ENCODE assay signal across 25 cellular contexts in genomic region chr12:81888341-81888740, GRCh38.
DNase-seq lines count a peak whose midpoint lies in the region; ATAC-seq and TF ChIP-seq lines count a peak whose summit lies in the region.
"Had no signal": no experiment of that assay in that cellular context is flagged by ENCODE, and none has a peak within 500 bp of the region (broad histone marks: within the 10 kb centered on the region; RNA-seq: fewer than 3 reads in every experiment).

No MANE protein-coding gene starts in this region.

- no peaks in the 10 kb centered on the region for H3K79me2 ChIP-seq in mesendoderm (ENCODE audit: control insufficient read depth, insufficient read depth, low read length)

- CTCF ChIA-PET in activated CD4-positive, alpha-beta T cell treated with anti-CD3 and anti-CD28 coated beads for 36 hours (lab: Charles Lee) = no interaction called here

- H3K27me3 ChIP-seq in endodermal cell (ENCODE audit: control insufficient read depth, insufficient read depth, low read length, poor library complexity, severe bottlenecking) = no peaks in the 10 kb centered on the region
- no peaks in the 10 kb centered on the region for H3K27me3 ChIP-seq in mesendoderm (ENCODE audit: insufficient read depth, low read length, poor library complexity)
- H3K27me3 ChIP-seq: body of pancreas, spleen had no signal

- intact Hi-C loops in activated CD4-positive, alpha-beta T cell treated with anti-CD3 and anti-CD28 coated beads for 36 hours (cut with DNase I, micrococcal nuclease) = no loop called here

- H3K36me3 ChIP-seq in endodermal cell (ENCODE audit: control insufficient read depth, insufficient read depth, low read length) (no peaks in the 10 kb centered on the region), mesendoderm (ENCODE audit: control insufficient read depth, insufficient read depth, low read length) (no peaks in the 10 kb centered on the region)
- H3K36me3 ChIP-seq: spleen, WERI-Rb-1 had no signal

- H3K27ac Mint-ChIP-seq in endodermal cell = peak overlapping the region; percentile 83
- H3K27ac Mint-ChIP-seq in activated CD4-positive, alpha-beta T cell treated with anti-CD3 and anti-CD28 coated beads for 36 hours = no peak overlapping the region
- H3K27ac Mint-ChIP-seq: activated CD4-positive, alpha-beta memory T cell treated with anti-CD3 and anti-CD28 coated beads for 36 hours; activated naive CD4-positive, alpha-beta T cell treated with anti-CD3 and anti-CD28 coated beads, Interleukin-2, amount 10 ng/mL, durations not matched to agents 7 days and 5 days; CD4-positive, CD25-positive, alpha-beta regulatory T cell; dendritic cell treated with granulocyte-macrophage colony-stimulating factor and Interleukin-4, amounts not matched to agents 40 ng/mL and 50 ng/mL, for 4 days; immature natural killer cell; natural killer cell treated with Interleukin-12 subunit alpha and Interleukin-12 subunit beta and Interleukin-15 and Interleukin-18, amount 100 ng/mL, for 72 hours; T-helper 17 cell had no signal

- ATAC-seq in GM21529 (IDR thresholded peaks at IDR 0.05; ENCODE audit: unreplicated experiment) (no peak), GM18858 (IDR thresholded peaks at IDR 0.05; ENCODE audit: unreplicated experiment) (no peak), HG03097 (IDR thresholded peaks at IDR 0.05; ENCODE audit: low FRiP score, unreplicated experiment) (no peak)
- no peak for ATAC-seq in activated CD4-positive, alpha-beta T cell treated with anti-CD3 and anti-CD28 coated beads for 36 hours
- ATAC-seq: body of pancreas; natural killer cell treated with Interleukin-12 subunit alpha and Interleukin-12 subunit beta and Interleukin-15 and Interleukin-18, amount 100 ng/mL, for 72 hours; T-helper 17 cell had no signal

- H3K9me3 ChIP-seq in endodermal cell (ENCODE audit: control insufficient read depth, low read length) = peaks cover 22% of the 10 kb centered on the region
- H3K9me3 ChIP-seq: body of pancreas had no signal

- H3K79me1 ChIP-seq in mesendoderm (ENCODE audit: low read length) = no peaks in the 10 kb centered on the region

- peaks cover 8% of the 10 kb centered on the region for H3K36me3 Mint-ChIP-seq in endodermal cell (ENCODE audit: low read depth)
- no peaks in the 10 kb centered on the region for H3K36me3 Mint-ChIP-seq in activated CD4-positive, alpha-beta T cell treated with anti-CD3 and anti-CD28 coated beads for 36 hours (ENCODE audit: low read depth)
- H3K36me3 Mint-ChIP-seq: activated CD4-positive, alpha-beta memory T cell treated with anti-CD3 and anti-CD28 coated beads for 36 hours; activated naive CD4-positive, alpha-beta T cell treated with anti-CD3 and anti-CD28 coated beads, Interleukin-2, amount 10 ng/mL, durations not matched to agents 7 days and 5 days; CD4-positive, CD25-positive, alpha-beta regulatory T cell; immature natural killer cell; natural killer cell treated with Interleukin-12 subunit alpha and Interleukin-12 subunit beta and Interleukin-15 and Interleukin-18, amount 100 ng/mL, for 72 hours had no signal

- H3K18ac ChIP-seq in mesendoderm (ENCODE audit: low read length) = no peak overlapping the region

- no peak overlapping the region for H3K4ac ChIP-seq in mesendoderm (ENCODE audit: low read depth, low read length)

- H4K8ac ChIP-seq in mesendoderm (ENCODE audit: low read depth, low read length) = no peak overlapping the region

- peak; percentile 35 for DNase-seq in AG08395 (ENCODE audit: low spot score)
- DNase-seq in M059J (ENCODE audit: low read depth) = peak; percentile 27
- no peak for DNase-seq in endodermal cell
- DNase-seq in mesendoderm = peak; percentile 45
- no peak for DNase-seq in activated CD4-positive, alpha-beta T cell treated with anti-CD3 and anti-CD28 coated beads for 36 hours
- DNase-seq: activated CD4-positive, alpha-beta memory T cell treated with anti-CD3 and anti-CD28 coated beads for 36 hours; activated naive CD4-positive, alpha-beta T cell treated with anti-CD3 and anti-CD28 coated beads, Interleukin-2, amount 10 ng/mL, durations not matched to agents 7 days and 5 days; activated T-cell treated with anti-CD3 and anti-CD28 coated beads, Interleukin-2, amount 50 U/mL, for 1 hour; body of pancreas; CD4-positive, CD25-positive, alpha-beta regulatory T cell; DMS79 treated with DMSO at 0.1 percent for 48 hours; glutamatergic neuron; H7; immature natural killer cell; Karpas-422; SIG-M5; spleen; T-helper 17 cell had no signal

- no peak overlapping the region for H2AK5ac ChIP-seq in mesendoderm (ENCODE audit: low read length)

- no peak overlapping the region for H3K23ac ChIP-seq in mesendoderm (ENCODE audit: low read length)

- H3K9me3 Mint-ChIP-seq in endodermal cell = peaks cover 21% of the 10 kb centered on the region
- H3K9me3 Mint-ChIP-seq in activated CD4-positive, alpha-beta T cell treated with anti-CD3 and anti-CD28 coated beads for 36 hours (ENCODE audit: low read depth) = peaks cover 1% of the 10 kb centered on the region
- H3K9me3 Mint-ChIP-seq: activated CD4-positive, alpha-beta memory T cell treated with anti-CD3 and anti-CD28 coated beads for 36 hours; natural killer cell treated with Interleukin-12 subunit alpha and Interleukin-12 subunit beta and Interleukin-15 and Interleukin-18, amount 100 ng/mL, for 72 hours had no signal

- H4K5ac ChIP-seq in mesendoderm (ENCODE audit: low read length) = no peak overlapping the region

- no peak overlapping the region for H3K4me3 Mint-ChIP-seq in endodermal cell
- no peak overlapping the region for H3K4me3 Mint-ChIP-seq in activated CD4-positive, alpha-beta T cell treated with anti-CD3 and anti-CD28 coated beads for 36 hours
- H3K4me3 Mint-ChIP-seq: activated CD4-positive, alpha-beta memory T cell treated with anti-CD3 and anti-CD28 coated beads for 36 hours; activated naive CD4-positive, alpha-beta T cell treated with anti-CD3 and anti-CD28 coated beads, Interleukin-2, amount 10 ng/mL, durations not matched to agents 7 days and 5 days; CD4-positive, CD25-positive, alpha-beta regulatory T cell; dendritic cell treated with granulocyte-macrophage colony-stimulating factor and Interleukin-4, amounts not matched to agents 40 ng/mL and 50 ng/mL, for 4 days; immature natural killer cell; natural killer cell treated with Interleukin-12 subunit alpha and Interleukin-12 subunit beta and Interleukin-15 and Interleukin-18, amount 100 ng/mL, for 72 hours; T-helper 17 cell had no signal

- H3K4me3 ChIP-seq in endodermal cell (ENCODE audit: low read length) (no peak overlapping the region), mesendoderm (ENCODE audit: low read length) (no peak overlapping the region)
- H3K4me3 ChIP-seq: body of pancreas, spleen had no signal

- TF ChIP-seq CTCF in endodermal cell (conservative IDR thresholded peaks at IDR 0.05) = no peak

- POLR2A ChIA-PET in activated CD4-positive, alpha-beta T cell treated with anti-CD3 and anti-CD28 coated beads for 36 hours (lab: Charles Lee) = no interaction called here

- no peak overlapping the region for H2BK15ac ChIP-seq in mesendoderm (replicated peaks; ENCODE audit: low read depth)

- peaks cover 5% of the 10 kb centered on the region for H3K4me1 ChIP-seq in endodermal cell (ENCODE audit: control insufficient read depth, insufficient read depth, low read length)
- no peaks in the 10 kb centered on the region for H3K4me1 ChIP-seq in mesendoderm (ENCODE audit: control insufficient read depth, low read depth, low read length)
- H3K4me1 ChIP-seq: body of pancreas, spleen had no signal

- H3K4me2 ChIP-seq in mesendoderm (ENCODE audit: low read length) = no peak overlapping the region

- peaks cover 32% of the 10 kb centered on the region for H3K4me1 Mint-ChIP-seq in endodermal cell
- H3K4me1 Mint-ChIP-seq in activated CD4-positive, alpha-beta T cell treated with anti-CD3 and anti-CD28 coated beads for 36 hours = no peaks in the 10 kb centered on the region
- H3K4me1 Mint-ChIP-seq: activated naive CD4-positive, alpha-beta T cell treated with anti-CD3 and anti-CD28 coated beads, Interleukin-2, amount 10 ng/mL, durations not matched to agents 7 days and 5 days; CD4-positive, CD25-positive, alpha-beta regulatory T cell; immature natural killer cell; T-helper 17 cell had no signal

- H3K9ac ChIP-seq in endodermal cell (ENCODE audit: extremely low read depth, low read length, poor library complexity, severe bottlenecking) (no peak overlapping the region), mesendoderm (ENCODE audit: low read length) (no peak overlapping the region)

- no peaks in the 10 kb centered on the region for H3K27me3 Mint-ChIP-seq in endodermal cell (ENCODE audit: insufficient read depth)
- H3K27me3 Mint-ChIP-seq in activated CD4-positive, alpha-beta T cell treated with anti-CD3 and anti-CD28 coated beads for 36 hours = no peaks in the 10 kb centered on the region
- H3K27me3 Mint-ChIP-seq: activated CD4-positive, alpha-beta memory T cell treated with anti-CD3 and anti-CD28 coated beads for 36 hours; activated naive CD4-positive, alpha-beta T cell treated with anti-CD3 and anti-CD28 coated beads, Interleukin-2, amount 10 ng/mL, durations not matched to agents 7 days and 5 days; CD4-positive, CD25-positive, alpha-beta regulatory T cell; T-helper 17 cell had no signal

- no peak overlapping the region for H2BK120ac ChIP-seq in mesendoderm (ENCODE audit: low read depth, low read length)

- H3K56ac ChIP-seq in mesendoderm (ENCODE audit: low read length) = no peak overlapping the region

- no peak overlapping the region for H3K27ac ChIP-seq in endodermal cell (ENCODE audit: low read depth, low read length)
- no peak overlapping the region for H3K27ac ChIP-seq in mesendoderm (ENCODE audit: low read depth, low read length)
- H3K27ac ChIP-seq: body of pancreas, epithelial cell of prostate, spleen, WERI-Rb-1 had no signal

- H2BK5ac ChIP-seq in mesendoderm (ENCODE audit: low read length) = no peak overlapping the region

Comparison
In these comparisons a context has a peak if more than half of its experiments do, and no peak if none do; other contexts are left out.
1. DNase-seq: peak in AG08395 (single experiment), M059J (single experiment) and mesendoderm (single experiment); none in endodermal cell (single experiment) and activated CD4-positive, alpha-beta T cell treated with anti-CD3 and anti-CD28 coated beads for 36 hours (single experiment).